ENCODE assay signal across 24 cellular contexts in the genomic region with DNA sequence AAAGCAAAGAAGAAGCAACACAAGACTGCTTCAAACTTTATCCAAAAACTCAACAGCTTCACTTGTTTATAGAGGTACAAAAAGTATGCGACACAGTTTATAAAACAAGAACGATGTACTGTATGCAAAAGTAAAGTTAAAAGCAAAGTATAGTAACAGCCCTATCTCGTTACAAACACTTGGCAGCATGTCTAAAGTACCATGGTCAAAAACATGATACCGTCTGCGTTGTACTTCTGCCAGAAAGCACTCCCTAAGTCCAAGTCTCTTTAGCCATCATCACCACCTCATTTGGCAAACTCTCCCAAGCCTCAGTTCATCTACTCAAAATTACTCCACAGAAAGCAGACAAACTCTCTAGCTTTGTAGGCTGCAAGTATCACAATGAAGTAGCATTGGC.
DNase-seq lines count a peak whose midpoint lies in the region; ATAC-seq and TF ChIP-seq lines count a peak whose summit lies in the region.
"Had no signal": no experiment of that assay in that cellular context is flagged by ENCODE, and none has a peak within 500 bp of the region (broad histone marks: within the 10 kb centered on the region; RNA-seq: fewer than 3 reads in every experiment).

No MANE protein-coding gene starts in this region.

- peak overlapping the region; percentile 54 for H2AK5ac ChIP-seq in mesendoderm (ENCODE audit: low read length)

- CTCF ChIA-PET in OCI-LY7 (lab: Charles Lee; ENCODE audit: unreplicated experiment) = no interaction called here

- H3K9me3 ChIP-seq in RWPE2 (ENCODE audit: severe bottlenecking) (no peaks in the 10 kb centered on the region), cardiac muscle cell (ENCODE audit: low read depth) (no peaks in the 10 kb centered on the region), OCI-LY7 (ENCODE audit: low read length) (no peaks in the 10 kb centered on the region)
- H3K9me3 ChIP-seq: BLaER1 treated with 17β-estradiol and CSF1 and Interleukin-3, amounts not matched to agents 10 nM and 100 nM; stomach; transverse colon had no signal

- H4K8ac ChIP-seq in mesendoderm (ENCODE audit: low read depth, low read length) = no peak overlapping the region

- H3K18ac ChIP-seq in mesendoderm (ENCODE audit: low read length) = peak overlapping the region; percentile 70

- no peak for ATAC-seq in RWPE2 (ENCODE audit: low read depth)
- ATAC-seq in GM21367 (IDR thresholded peaks at IDR 0.05; ENCODE audit: unreplicated experiment) = no peak
- no peak for ATAC-seq in HG03135 (IDR thresholded peaks at IDR 0.05; ENCODE audit: unreplicated experiment)

- H4K20me1 ChIP-seq in OCI-LY7 (ENCODE audit: insufficient read depth, low read length) = no peaks in the 10 kb centered on the region
- H4K20me1 ChIP-seq: BLaER1 treated with 17β-estradiol and CSF1 and Interleukin-3, amounts not matched to agents 10 nM and 100 nM had no signal

- no peak overlapping the region for H3K4me2 ChIP-seq in mesendoderm (ENCODE audit: low read length)
- H3K4me2 ChIP-seq in OCI-LY7 (ENCODE audit: low read length) = no peak overlapping the region
- H3K4me2 ChIP-seq: BLaER1 treated with 17β-estradiol and CSF1 and Interleukin-3, amounts not matched to agents 10 nM and 100 nM had no signal

- H3K27me3 ChIP-seq in ACC112 (ENCODE audit: insufficient read depth, low read length) (no peaks in the 10 kb centered on the region), RWPE2 (ENCODE audit: insufficient read depth, poor library complexity, severe bottlenecking) (no peaks in the 10 kb centered on the region), cardiac muscle cell (no peaks in the 10 kb centered on the region), mesendoderm (ENCODE audit: insufficient read depth, low read length, poor library complexity) (no peaks in the 10 kb centered on the region)
- H3K27me3 ChIP-seq: BLaER1 treated with 17β-estradiol and CSF1 and Interleukin-3, amounts not matched to agents 10 nM and 100 nM; stomach; transverse colon had no signal

- POLR2A ChIA-PET in OCI-LY7 (lab: Charles Lee) = no interaction called here

- H2BK15ac ChIP-seq in mesendoderm (replicated peaks; ENCODE audit: low read depth) = peak overlapping the region; percentile 74

- TF ChIP-seq CTCF in RWPE2 (IDR thresholded peaks at IDR 0.05; ENCODE audit: poor library complexity, severe bottlenecking) (no peak), cardiac muscle cell (IDR thresholded peaks at IDR 0.05; ENCODE audit: low read depth, low read length) (no peak), OCI-LY7 (conservative IDR thresholded peaks at IDR 0.05; ENCODE audit: low read length) (no peak)

- no peak overlapping the region for H3K9ac ChIP-seq in mesendoderm (ENCODE audit: low read length)
- H3K9ac ChIP-seq: BLaER1 treated with 17β-estradiol and CSF1 and Interleukin-3, amounts not matched to agents 10 nM and 100 nM had no signal

- H3K23ac ChIP-seq in mesendoderm (ENCODE audit: low read length) = no peak overlapping the region

- H3K36me3 ChIP-seq in ACC112 (ENCODE audit: insufficient read depth, low read length) (no peaks in the 10 kb centered on the region), RWPE2 (ENCODE audit: low read depth) (peaks cover 5% of the 10 kb centered on the region), cardiac muscle cell (no peaks in the 10 kb centered on the region), mesendoderm (ENCODE audit: control insufficient read depth, insufficient read depth, low read length) (no peaks in the 10 kb centered on the region), OCI-LY7 (ENCODE audit: insufficient read depth, low read length) (no peaks in the 10 kb centered on the region)
- H3K36me3 ChIP-seq: BLaER1 treated with 17β-estradiol and CSF1 and Interleukin-3, amounts not matched to agents 10 nM and 100 nM; stomach; transverse colon had no signal

- BruUV-seq in OCI-LY7 (replicated peaks; lab: Mats Ljungman, UMichigan) = no TSS peak

- no peaks in the 10 kb centered on the region for H3K9me2 ChIP-seq in OCI-LY7 (ENCODE audit: insufficient read depth, low read length)

- peak overlapping the region; percentile 43 for H2BK5ac ChIP-seq in mesendoderm (ENCODE audit: low read length)

- no peak overlapping the region for H4K5ac ChIP-seq in mesendoderm (ENCODE audit: low read length)

- no peak overlapping the region for H3K4me3 ChIP-seq in ACC112 (ENCODE audit: low read depth, low read length)
- no peak overlapping the region for H3K4me3 ChIP-seq in RWPE2 (ENCODE audit: severe bottlenecking)
- no peak overlapping the region for H3K4me3 ChIP-seq in cardiac muscle cell
- H3K4me3 ChIP-seq in mesendoderm (ENCODE audit: low read length) = no peak overlapping the region
- no peak overlapping the region for H3K4me3 ChIP-seq in OCI-LY7 (ENCODE audit: low read depth, low read length, poor library complexity, severe bottlenecking)
- H3K4me3 ChIP-seq: BLaER1 treated with 17β-estradiol and CSF1 and Interleukin-3, amounts not matched to agents 10 nM and 100 nM; stomach; transverse colon had no signal

- no peak overlapping the region for H3K4ac ChIP-seq in mesendoderm (ENCODE audit: low read depth, low read length)

- H3K27ac ChIP-seq in ACC112 (ENCODE audit: low read depth, low read length) = peak overlapping the region; percentile 79; the same call in 1 of the 2 replicates
- peak overlapping the region; percentile 96 for H3K27ac ChIP-seq in RWPE2 (ENCODE audit: poor library complexity, severe bottlenecking)
- H3K27ac ChIP-seq in cardiac muscle cell = peak overlapping the region; percentile 25
- no peak overlapping the region for H3K27ac ChIP-seq in mesendoderm (ENCODE audit: low read depth, low read length)
- no peak overlapping the region for H3K27ac ChIP-seq in OCI-LY7 (ENCODE audit: low read depth, low read length, poor library complexity, severe bottlenecking)
- H3K27ac ChIP-seq: BLaER1 treated with 17β-estradiol and CSF1 and Interleukin-3, amounts not matched to agents 10 nM and 100 nM; epithelial cell of prostate; transverse colon had no signal

- WGBS in mesendoderm (ENCODE audit: extremely low coverage, insufficient coverage, low lambda C conversion rate) = no CpG with 5 or more reads among the region's 5 CpGs

- H3K4me1 ChIP-seq in ACC112 (ENCODE audit: control insufficient read depth, insufficient read depth, low read length, unreplicated experiment) (peaks cover 91% of the 10 kb centered on the region), RWPE2 (ENCODE audit: insufficient read depth, poor library complexity, severe bottlenecking) (peaks cover 64% of the 10 kb centered on the region), cardiac muscle cell (ENCODE audit: low read depth) (peaks cover 19% of the 10 kb centered on the region), mesendoderm (ENCODE audit: control insufficient read depth, low read depth, low read length) (peaks cover 19% of the 10 kb centered on the region), OCI-LY7 (ENCODE audit: insufficient read depth, low read length, poor library complexity, severe bottlenecking) (no peaks in the 10 kb centered on the region)
- H3K4me1 ChIP-seq: BLaER1 treated with 17β-estradiol and CSF1 and Interleukin-3, amounts not matched to agents 10 nM and 100 nM had no signal

- intact Hi-C loops in OCI-LY7 (cut with micrococcal nuclease; ENCODE audit: unreplicated experiment) = no loop called here

- DNase-seq in RWPE2 (ENCODE audit: low spot score) (no peak), cardiac muscle cell (ENCODE audit: low read depth in 1 of 2, low spot score in 1 of 2) (peak in 1 of 2 donors; percentile 76), mesendoderm (no peak), OCI-LY7 (ENCODE audit: low spot score) (no peak), DMS53 (lab: John Stamatoyannopoulos, UW) (no peak)
- DNase-seq: activated CD4-positive, alpha-beta memory T cell treated with anti-CD3 and anti-CD28 coated beads for 36 hours; activated CD4-positive, CD25-positive, alpha-beta regulatory T cell; activated gamma-delta T cell; Calu3; H7; islet precursor cell; naive B cell; NCI-H1417; NCI-H2081 treated with DMSO at 0.1 percent for 48 hours; NCI-H510A treated with DMSO at 0.1 percent for 48 hours; RPMI8226; stomach; T1000; transverse colon had no signal

- H2AFZ ChIP-seq in ACC112 (ENCODE audit: low read length, unreplicated experiment) = no peak overlapping the region
- no peak overlapping the region for H2AFZ ChIP-seq in OCI-LY7 (ENCODE audit: low read length)

- H2BK120ac ChIP-seq in mesendoderm (ENCODE audit: low read depth, low read length) = no peak overlapping the region

- peaks cover 88% of the 10 kb centered on the region for H3K79me2 ChIP-seq in ACC112 (ENCODE audit: control insufficient read depth, insufficient read depth, low read length, unreplicated experiment)
- H3K79me2 ChIP-seq in mesendoderm (ENCODE audit: control insufficient read depth, insufficient read depth, low read length) = no peaks in the 10 kb centered on the region
- no peaks in the 10 kb centered on the region for H3K79me2 ChIP-seq in OCI-LY7 (ENCODE audit: insufficient read depth, low read depth, low read length)

- H3K79me1 ChIP-seq in mesendoderm (ENCODE audit: low read length) = peaks cover 1% of the 10 kb centered on the region

- peak overlapping the region; percentile 62 for H3K56ac ChIP-seq in mesendoderm (ENCODE audit: low read length)

Comparison
In these comparisons a context has a peak if more than half of its experiments do, and no peak if none do; other contexts are left out.
1. H3K27ac ChIP-seq: peak in ACC112 (single experiment), RWPE2 (single experiment) and cardiac muscle cell (single experiment); none in mesendoderm (single experiment) and OCI-LY7 (single experiment).